In the genomic region with DNA sequence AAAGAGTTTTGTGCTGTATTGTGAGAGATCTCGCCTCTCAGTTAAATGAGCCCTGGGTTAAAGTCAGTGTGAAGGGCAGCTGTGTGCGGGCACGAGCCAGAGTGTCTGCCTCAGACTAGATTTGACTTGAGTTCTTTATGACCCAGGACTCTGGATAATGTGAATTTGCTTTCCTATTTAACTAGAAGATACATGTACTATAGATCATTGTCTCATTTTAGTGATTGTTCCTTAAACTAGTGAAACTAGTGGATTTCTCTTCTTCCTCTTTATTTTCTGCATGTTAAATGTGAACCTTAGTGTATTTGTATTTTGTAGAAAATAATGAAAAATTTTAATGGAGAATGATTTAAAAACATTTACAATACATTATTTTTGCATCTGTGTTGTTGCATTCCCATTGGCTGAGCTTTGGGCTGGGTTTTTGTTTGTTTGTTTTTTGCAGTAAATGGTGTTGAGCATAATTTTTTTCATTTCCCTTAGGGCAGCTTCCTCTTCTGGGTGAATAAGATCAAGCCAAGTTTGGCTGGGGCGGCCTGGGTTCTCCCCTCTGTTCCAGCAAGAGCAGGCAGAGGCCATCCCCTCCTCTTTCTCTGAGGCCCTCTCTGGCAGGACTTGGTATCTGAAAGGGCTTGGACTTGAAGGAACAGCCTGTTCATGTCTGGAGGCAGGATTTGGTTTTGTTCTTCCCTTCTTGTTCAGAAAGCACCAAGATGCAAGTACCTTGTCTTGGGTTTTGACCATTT, we compare ENCODE assay signal across 9 cellular contexts. TPM values are rescaled to one million over a fixed set of nuclear protein-coding genes. Genes with fewer than 3 reads are reported as not detected.
DNase-seq lines count a peak whose midpoint lies in the region; ATAC-seq and TF ChIP-seq lines count a peak whose summit lies in the region.
"Had no signal": no experiment of that assay in that cellular context is flagged by ENCODE, and none has a peak within 500 bp of the region (broad histone marks: within the 10 kb centered on the region; RNA-seq: fewer than 3 reads in every experiment).

No MANE protein-coding gene starts in this region.

- WGBS in esophagus squamous epithelium, 2 donors: 81 to 90% methylated on average over 4 of the region's 4 CpGs

- CTCF ChIA-PET in activated CD4-positive, alpha-beta memory T cell treated with anti-CD3 and anti-CD28 coated beads, Interleukin-2, amount 10 ng/mL, durations not matched to agents 7 days and 5 days (lab: Charles Lee): interaction anchor here (1.3 kb wide), 1 partner anchor 19 kb away, joined by 3 read pairs; no protein-coding TSS in a partner anchor
- CTCF ChIA-PET in activated CD4-positive, alpha-beta memory T cell treated with anti-CD3 and anti-CD28 coated beads for 36 hours (lab: Charles Lee): interaction anchor here (1.0 to 1.1 kb wide), 3 partner anchors 175 to 415 kb away, joined by 3 to 4 read pairs (median 3); no protein-coding TSS in a partner anchor

- H3K9me3 Mint-ChIP-seq in activated CD4-positive, alpha-beta memory T cell treated with anti-CD3 and anti-CD28 coated beads, Interleukin-2, amount 10 ng/mL, durations not matched to agents 7 days and 5 days: no peaks in the 10 kb centered on the region
- no peaks in the 10 kb centered on the region for H3K9me3 Mint-ChIP-seq in activated CD4-positive, alpha-beta memory T cell treated with anti-CD3 and anti-CD28 coated beads for 36 hours

- H3K4me3 ChIP-seq in Loucy (ENCODE audit: low read length, poor library complexity, severe bottlenecking) (no peak overlapping the region), esophagus squamous epithelium (no peak overlapping the region)

- no peaks in the 10 kb centered on the region for H4K20me1 ChIP-seq in Loucy (ENCODE audit: insufficient read depth, low read length, poor library complexity, severe bottlenecking)

- no peak overlapping the region for H3K4me3 Mint-ChIP-seq in activated CD4-positive, alpha-beta memory T cell treated with anti-CD3 and anti-CD28 coated beads, Interleukin-2, amount 10 ng/mL, durations not matched to agents 7 days and 5 days
- no peak overlapping the region for H3K4me3 Mint-ChIP-seq in activated CD4-positive, alpha-beta memory T cell treated with anti-CD3 and anti-CD28 coated beads for 36 hours

- H3K4me1 ChIP-seq in Loucy (ENCODE audit: insufficient read depth, low read length, poor library complexity, severe bottlenecking): peaks cover 49% of the 10 kb centered on the region
- H3K4me1 ChIP-seq in esophagus squamous epithelium: no peaks in the 10 kb centered on the region

- no peak overlapping the region for H3K4me2 ChIP-seq in Loucy (ENCODE audit: low read depth, low read length, poor library complexity, severe bottlenecking)

- TF ChIP-seq POLR2A in esophagus squamous epithelium (IDR thresholded peaks at IDR 0.05): no peak

- peak; percentile 48 for TF ChIP-seq CTCF in Loucy (conservative IDR thresholded peaks at IDR 0.05; ENCODE audit: low read length)
- no peak for TF ChIP-seq CTCF in esophagus squamous epithelium (IDR thresholded peaks at IDR 0.05)

- peaks cover 22% of the 10 kb centered on the region for H3K36me3 Mint-ChIP-seq in activated CD4-positive, alpha-beta memory T cell treated with anti-CD3 and anti-CD28 coated beads, Interleukin-2, amount 10 ng/mL, durations not matched to agents 7 days and 5 days (ENCODE audit: low read depth)
- peaks cover 5% of the 10 kb centered on the region for H3K36me3 Mint-ChIP-seq in activated CD4-positive, alpha-beta memory T cell treated with anti-CD3 and anti-CD28 coated beads for 36 hours

- peak overlapping the region; percentile 25 for H3K27ac Mint-ChIP-seq in activated CD4-positive, alpha-beta memory T cell treated with anti-CD3 and anti-CD28 coated beads, Interleukin-2, amount 10 ng/mL, durations not matched to agents 7 days and 5 days
- no peak overlapping the region for H3K27ac Mint-ChIP-seq in activated CD4-positive, alpha-beta memory T cell treated with anti-CD3 and anti-CD28 coated beads for 36 hours

- H3K27me3 ChIP-seq in Loucy (ENCODE audit: insufficient read depth, low read length, poor library complexity, severe bottlenecking): no peaks in the 10 kb centered on the region
- H3K27me3 ChIP-seq in esophagus squamous epithelium: no peaks in the 10 kb centered on the region

- H3K36me3 ChIP-seq in Loucy (ENCODE audit: insufficient read depth, low read length): no peaks in the 10 kb centered on the region
- H3K36me3 ChIP-seq in esophagus squamous epithelium: peaks cover 0 to 51% (median 0%) of the 10 kb centered on the region in 3 donors

- H3K9me2 ChIP-seq in Loucy (replicated peaks; ENCODE audit: low read depth, low read length): no peaks in the 10 kb centered on the region

- ATAC-seq in stimulated activated naive CD8-positive, alpha-beta T cell treated with anti-CD3 and anti-CD28 coated beads, Interleukin-15, Interleukin-2, amounts not matched to agents 100 U/mL and 50 U/mL, for 24 hours: peak; percentile 45

- POLR2A ChIA-PET in activated CD4-positive, alpha-beta memory T cell treated with anti-CD3 and anti-CD28 coated beads, Interleukin-2, amount 10 ng/mL, durations not matched to agents 7 days and 5 days (lab: Charles Lee): interaction anchor here (1.2 to 1.3 kb wide), 2 partner anchors 8 to 11 kb away, joined by 3 read pairs; no protein-coding TSS in a partner anchor
- POLR2A ChIA-PET in activated CD4-positive, alpha-beta memory T cell treated with anti-CD3 and anti-CD28 coated beads for 36 hours (lab: Charles Lee): no interaction called here

- intact Hi-C loops in activated CD4-positive, alpha-beta memory T cell treated with anti-CD3 and anti-CD28 coated beads for 36 hours (cut with micrococcal nuclease): no loop called here
- intact Hi-C loops in esophagus squamous epithelium (cut with DNase I): no loop called here

- no peak overlapping the region for H3K9ac ChIP-seq in Loucy (ENCODE audit: low read depth, low read length, poor library complexity, severe bottlenecking)

- H3K4me1 Mint-ChIP-seq in activated CD4-positive, alpha-beta memory T cell treated with anti-CD3 and anti-CD28 coated beads, Interleukin-2, amount 10 ng/mL, durations not matched to agents 7 days and 5 days: peaks cover 46% of the 10 kb centered on the region
- H3K4me1 Mint-ChIP-seq in activated CD4-positive, alpha-beta memory T cell treated with anti-CD3 and anti-CD28 coated beads for 36 hours (ENCODE audit: low read depth): peaks cover 34% of the 10 kb centered on the region

- H3K9me3 ChIP-seq in Loucy (ENCODE audit: insufficient read depth, low read depth, low read length) (no peaks in the 10 kb centered on the region), esophagus squamous epithelium (no peaks in the 10 kb centered on the region)

- H3K27me3 Mint-ChIP-seq in activated CD4-positive, alpha-beta memory T cell treated with anti-CD3 and anti-CD28 coated beads, Interleukin-2, amount 10 ng/mL, durations not matched to agents 7 days and 5 days: no peaks in the 10 kb centered on the region
- no peaks in the 10 kb centered on the region for H3K27me3 Mint-ChIP-seq in activated CD4-positive, alpha-beta memory T cell treated with anti-CD3 and anti-CD28 coated beads for 36 hours

- no peaks in the 10 kb centered on the region for H3F3A ChIP-seq in Loucy (ENCODE audit: low read depth)

- no peaks in the 10 kb centered on the region for H3K79me2 ChIP-seq in Loucy (ENCODE audit: insufficient read depth, low read length)

- H2AFZ ChIP-seq in Loucy (ENCODE audit: low read length): no peak overlapping the region

- no peak for DNase-seq in activated CD4-positive, alpha-beta memory T cell treated with anti-CD3 and anti-CD28 coated beads, Interleukin-2, amount 10 ng/mL, durations not matched to agents 7 days and 5 days
- no peak for DNase-seq in activated CD4-positive, alpha-beta memory T cell treated with anti-CD3 and anti-CD28 coated beads for 36 hours
- no peak for DNase-seq in stimulated activated naive CD8-positive, alpha-beta T cell treated with anti-CD3 and anti-CD28 coated beads, Interleukin-15, Interleukin-2, amounts not matched to agents 100 U/mL and 50 U/mL, for 24 hours
- DNase-seq in cerebellum (ENCODE audit: low spot score) (no peak), esophagus squamous epithelium (lab: John Stamatoyannopoulos, UW) (no peak)
- DNase-seq in stimulated activated CD4-positive, alpha-beta T cell treated with anti-CD3 and anti-CD28 coated beads, Interleukin-4, amount 100 ng/mL, for 24 hours: no peak
- DNase-seq: NCI-H1417 treated with DMSO at 0.1 percent for 48 hours had no signal

- H3K27ac ChIP-seq in cingulate gyrus (ENCODE audit: low read depth, low read length) (peak overlapping the region; percentile 10), esophagus squamous epithelium (no peak overlapping the region)

RNA-seq across cellular contexts. Expression of a gene that starts 15.0 kb away (rescaled TPM):
- 10 to 100 TPM; 19.6 to 19.9 TPM for total RNA-seq in activated CD4-positive, alpha-beta memory T cell treated with anti-CD3 and anti-CD28 coated beads, Interleukin-2, amount 10 ng/mL, durations not matched to agents 7 days and 5 days
- 10 to 100 TPM; 11.7 to 14.4 TPM for total RNA-seq in activated CD4-positive, alpha-beta memory T cell treated with anti-CD3 and anti-CD28 coated beads for 36 hours
- total RNA-seq in cerebellum (0.27 TPM), esophagus squamous epithelium (1 to 10 TPM in 2 of 4 donors, under 1 TPM in 2; 0.26 to 3.0 (median 0.85) TPM)

RNA-seq across cellular contexts. Expression of a gene that starts 31.8 kb away (rescaled TPM):
- total RNA-seq in activated CD4-positive, alpha-beta memory T cell treated with anti-CD3 and anti-CD28 coated beads, Interleukin-2, amount 10 ng/mL, durations not matched to agents 7 days and 5 days: 1 to 10 TPM; 2.5 to 2.6 TPM
- 1 to 10 TPM; 3.3 to 4.4 TPM for total RNA-seq in activated CD4-positive, alpha-beta memory T cell treated with anti-CD3 and anti-CD28 coated beads for 36 hours
- 1.00 TPM for total RNA-seq in cerebellum
- 10 to 100 TPM in 1 of 4 donors, 1 to 10 TPM in 3; 5.7 to 12.7 (median 9.5) TPM for total RNA-seq in esophagus squamous epithelium
